In genomic region chr3:172097585-172097984, GRCh38 we compare ENCODE assay signal across 14 cellular contexts. TPM values are rescaled to one million over a fixed set of nuclear protein-coding genes. Genes with fewer than 3 reads are reported as not detected.
DNase-seq lines count a peak whose midpoint lies in the region; ATAC-seq, FAIRE-seq and TF ChIP-seq lines count a peak whose summit lies in the region.
"Had no signal": no experiment of that assay in that cellular context is flagged by ENCODE, and none has a peak within 500 bp of the region (broad histone marks: within the 10 kb centered on the region; RNA-seq: fewer than 3 reads in every experiment).

No MANE protein-coding gene starts in this region.

- DNase-seq in mammary epithelial cell (no peak), MCF 10A (ENCODE audit: unreplicated experiment) (no peak), RWPE2 (ENCODE audit: low spot score) (no peak), HepG2 (ENCODE audit: low spot score) (no peak), transverse colon (no peak), NCI-H187 treated with DMSO at 0.1 percent for 48 hours (lab: John Stamatoyannopoulos, UW) (no peak)
- no peak for DNase-seq in naive thymus-derived CD8-positive, alpha-beta T cell
- DNase-seq: adrenal gland, DMS 273 treated with DMSO at 0.1 percent for 48 hours, hypothalamus, NCI-H1105 treated with DMSO at 0.1 percent for 48 hours, tibial artery had no signal

- H3K79me2 ChIP-seq in mammary epithelial cell (ENCODE audit: insufficient read depth, low read length) (peaks cover 87% of the 10 kb centered on the region), HepG2 (ENCODE audit: insufficient read depth, low read length) (peaks cover 97% of the 10 kb centered on the region)

- H3K27me3 ChIP-seq in mammary epithelial cell (ENCODE audit: insufficient read depth, low read length) (no peaks in the 10 kb centered on the region), RWPE2 (ENCODE audit: insufficient read depth, poor library complexity, severe bottlenecking) (no peaks in the 10 kb centered on the region), HepG2 (ENCODE audit: control insufficient read depth in 1 of 2, insufficient read depth in 2 of 2, low read length in 2 of 2) (no peaks in the 10 kb centered on the region), transverse colon (no peaks in the 10 kb centered on the region)
- H3K27me3 ChIP-seq: adrenal gland; BLaER1 treated with 17β-estradiol and CSF1 and Interleukin-3, amounts not matched to agents 10 nM and 100 nM; tibial artery had no signal

- TF ChIP-seq EP300 in HepG2 (IDR thresholded peaks at IDR 0.05; ENCODE audit: low read depth in 2 of 2, low read length in 2 of 2) (no peak), HepG2 (CRISPR knock-in tag; IDR thresholded peaks at IDR 0.05; ENCODE audit: borderline replicate concordance) (no peak), transverse colon (IDR thresholded peaks at IDR 0.05; ENCODE audit: low read depth) (no peak)

- CTCF ChIA-PET in mammary epithelial cell (lab: Charles Lee; ENCODE audit: low non-redundant PET) = no interaction called here
- CTCF ChIA-PET in MCF 10A (lab: Yijun Ruan, JAX) = interaction anchor here (0.6 kb wide), 1 partner anchor 18 kb away, joined by 4 read pairs; no protein-coding TSS in a partner anchor
- CTCF ChIA-PET in HepG2 (lab: Yijun Ruan, JAX; ENCODE audit: low intra/inter-chr PET ratio, low total read pairs) = no interaction called here

- peaks cover 35% of the 10 kb centered on the region for H3K4me1 Mint-ChIP-seq in MCF 10A (ENCODE audit: insufficient read depth, unreplicated experiment)
- H3K4me1 Mint-ChIP-seq in naive thymus-derived CD8-positive, alpha-beta T cell = peaks cover 27 to 76% (median 61%) of the 10 kb centered on the region in 4 donors

- H2AFZ ChIP-seq in mammary epithelial cell (ENCODE audit: low read depth, low read length) (no peak overlapping the region), HepG2 (ENCODE audit: low read length) (no peak overlapping the region)

- H3K9ac ChIP-seq in mammary epithelial cell (ENCODE audit: insufficient read depth, low read length) (no peak overlapping the region), HepG2 (ENCODE audit: insufficient read depth, low read depth, low read length) (no peak overlapping the region)
- H3K9ac ChIP-seq: BLaER1 treated with 17β-estradiol and CSF1 and Interleukin-3, amounts not matched to agents 10 nM and 100 nM had no signal

- ATAC-seq in RWPE2 (ENCODE audit: low read depth) = no peak
- ATAC-seq in HepG2 = no peak
- no peak for ATAC-seq in naive thymus-derived CD8-positive, alpha-beta T cell
- no peak for ATAC-seq in GM18517 (IDR thresholded peaks at IDR 0.05; ENCODE audit: unreplicated experiment)

- peaks cover 32% of the 10 kb centered on the region for H3K4me1 ChIP-seq in mammary epithelial cell (ENCODE audit: insufficient read depth, low read length)
- H3K4me1 ChIP-seq in RWPE2 (ENCODE audit: insufficient read depth, poor library complexity, severe bottlenecking) = peaks cover 60% of the 10 kb centered on the region
- peaks cover 100% of the 10 kb centered on the region for H3K4me1 ChIP-seq in HepG2 (ENCODE audit: insufficient read depth, low read length)
- H3K4me1 ChIP-seq in transverse colon = peaks cover 23 to 61% (median 38%) of the 10 kb centered on the region in 4 donors

- H3K4me3 Mint-ChIP-seq in MCF 10A (ENCODE audit: unreplicated experiment) = no peak overlapping the region
- no peak overlapping the region for H3K4me3 Mint-ChIP-seq in naive thymus-derived CD8-positive, alpha-beta T cell

- H3K4me2 ChIP-seq in mammary epithelial cell (ENCODE audit: insufficient read depth, low read depth, low read length) (peak overlapping the region; percentile 57), HepG2 (ENCODE audit: low read depth, low read length) (peak overlapping the region; percentile 53)

- H3K36me3 Mint-ChIP-seq in MCF 10A (ENCODE audit: insufficient read depth, unreplicated experiment) = peaks cover 8% of the 10 kb centered on the region
- H3K36me3 Mint-ChIP-seq in naive thymus-derived CD8-positive, alpha-beta T cell = no peaks in the 10 kb centered on the region

- H3K27ac ChIP-seq in mammary epithelial cell (ENCODE audit: insufficient read depth, low read depth, low read length) = peak overlapping the region; percentile 43
- peak overlapping the region; percentile 84 for H3K27ac ChIP-seq in RWPE2 (ENCODE audit: poor library complexity, severe bottlenecking)
- H3K27ac ChIP-seq in HepG2 (ENCODE audit: extremely low read length, insufficient read depth, low read length) = peak overlapping the region; percentile 84
- peak overlapping the region; percentile 49 to 68 (median 54) for H3K27ac ChIP-seq in transverse colon
- H3K27ac ChIP-seq: adrenal gland; BLaER1 treated with 17β-estradiol and CSF1 and Interleukin-3, amounts not matched to agents 10 nM and 100 nM had no signal

- TF ChIP-seq POLR2A in HepG2 (IDR thresholded peaks at IDR 0.05; ENCODE audit: insufficient read depth in 1 of 2, low read depth in 2 of 2, low read length in 2 of 2) (no peak), transverse colon (IDR thresholded peaks at IDR 0.05) (no peak)

- in situ Hi-C loops in mammary epithelial cell (cut with MboI; ENCODE audit: low sequenced_read_pairs in 2 of 2) = no loop called here
- in situ Hi-C loops in HepG2 (cut with HindIII; ENCODE audit: extremely low pct_ligation_motif_present, low pct_unique_long_range_greater_than_20kb) = no loop called here
- in situ Hi-C loops in transverse colon (cut with MboI; ENCODE audit: low pct_ligation_motif_present in 1 of 4, low pct_unique_long_range_greater_than_20kb in 1 of 4, low sequenced_read_pairs in 3 of 4) = no loop called here

- no peaks in the 10 kb centered on the region for H3K9me3 Mint-ChIP-seq in MCF 10A (ENCODE audit: unreplicated experiment)
- H3K9me3 Mint-ChIP-seq in naive thymus-derived CD8-positive, alpha-beta T cell = no peaks in the 10 kb centered on the region

- H3K4me3 ChIP-seq in mammary epithelial cell (replicated peaks in 1 of 3; ENCODE audit: insufficient read depth in 1 of 3, low read depth in 2 of 3, low read length in 3 of 3) (no peak overlapping the region), RWPE2 (ENCODE audit: severe bottlenecking) (no peak overlapping the region), HepG2 (replicated peaks in 1 of 3; ENCODE audit: insufficient read depth in 1 of 3, low read depth in 2 of 3, low read length in 3 of 3) (0 out of 6 replicates have a peak overlapping the region, but pooled peaks of 1 of the 3 experiments have one; percentile 22), transverse colon (no peak overlapping the region)
- H3K4me3 ChIP-seq: adrenal gland; BLaER1 treated with 17β-estradiol and CSF1 and Interleukin-3, amounts not matched to agents 10 nM and 100 nM; tibial artery had no signal

- dilution Hi-C loops in mammary epithelial cell (cut with HindIII; ENCODE audit: low sequenced_read_pairs) = no loop called here

- WGBS in mammary epithelial cell (ENCODE audit: low coverage, missing lambda C conversion rate) = 100% methylated on average over 1 of the region's 1 CpG
- 32% methylated on average over 1 of the region's 1 CpG for WGBS in HepG2 (ENCODE audit: low lambda C conversion rate)
- 52 to 53% methylated on average over 1 of the region's 1 CpG for WGBS in transverse colon (ENCODE audit: low coverage in 1 of 2), 2 donors

- H4K20me1 ChIP-seq in mammary epithelial cell (ENCODE audit: insufficient read depth, low read length) (no peaks in the 10 kb centered on the region), HepG2 (ENCODE audit: insufficient read depth, low read length) (peaks cover 86% of the 10 kb centered on the region)

- H3K9me3 ChIP-seq in mammary epithelial cell (replicated peaks; ENCODE audit: insufficient read depth, low read length) (no peaks in the 10 kb centered on the region), RWPE2 (ENCODE audit: severe bottlenecking) (no peaks in the 10 kb centered on the region), HepG2 (ENCODE audit: low read length) (no peaks in the 10 kb centered on the region), transverse colon (no peaks in the 10 kb centered on the region)
- H3K9me3 ChIP-seq: adrenal gland, tibial artery had no signal

- TF ChIP-seq CTCF in mammary epithelial cell (conservative IDR thresholded peaks at IDR 0.05 in 1 of 2, IDR thresholded peaks at IDR 0.05 in 1 of 2; ENCODE audit: extremely low read depth in 1 of 2, insufficient read depth in 1 of 2, low read depth in 1 of 2, low read length in 2 of 2) (no peak), MCF 10A (IDR thresholded peaks at IDR 0.05; ENCODE audit: unreplicated experiment) (no peak), RWPE2 (IDR thresholded peaks at IDR 0.05; ENCODE audit: poor library complexity, severe bottlenecking) (no peak), HepG2 (CRISPR knock-in tag; IDR thresholded peaks at IDR 0.05) (no peak), transverse colon (IDR thresholded peaks at IDR 0.05) (no peak)

- no peaks in the 10 kb centered on the region for H3K27me3 Mint-ChIP-seq in MCF 10A (ENCODE audit: insufficient read depth, unreplicated experiment)
- H3K27me3 Mint-ChIP-seq in naive thymus-derived CD8-positive, alpha-beta T cell = no peaks in the 10 kb centered on the region

- POLR2A ChIA-PET in MCF 10A (lab: Yijun Ruan, JAX) (interaction anchor here (0.5 to 2.6 kb wide), 7 partner anchors 9 to 218 kb away, joined by 3 to 16 read pairs (median 10); partner anchors contain the start of gene FNDC3B), HepG2 (lab: Yijun Ruan, JAX) (interaction anchor here (1.6 kb wide), 1 partner anchor 43 kb away, joined by 6 read pairs; no protein-coding TSS in a partner anchor)
- POLR2A ChIA-PET in naive thymus-derived CD8-positive, alpha-beta T cell (lab: Charles Lee) = no interaction called here

- no peak for TF ChIP-seq RAD21 in HepG2 (CRISPR knock-in tag; IDR thresholded peaks at IDR 0.05)

- intact Hi-C loops in mammary epithelial cell (cut with micrococcal nuclease) = no loop called here
- intact Hi-C loops in MCF 10A (cut with micrococcal nuclease) = no loop called here
- intact Hi-C loops in HepG2 (cut with micrococcal nuclease; ENCODE audit: unreplicated experiment) = loop anchor here (5.0 kb wide), 1 partner anchor 815 kb away; no protein-coding TSS in a partner anchor
- intact Hi-C loops in transverse colon (cut with DNase I; ENCODE audit: low total_unique reads) = no loop called here

- H3K36me3 ChIP-seq in mammary epithelial cell (ENCODE audit: insufficient read depth, low read length) (no peaks in the 10 kb centered on the region), RWPE2 (ENCODE audit: low read depth) (peaks cover 13% of the 10 kb centered on the region; the same call in 1 of the 2 replicates), HepG2 (replicated peaks in 1 of 2; ENCODE audit: control insufficient read depth in 1 of 2, insufficient read depth in 2 of 2, low read length in 2 of 2) (peaks cover 0 to 7% of the 10 kb centered on the region in 2 experiments; a peak in 1 of 5 replicates), transverse colon (no peaks in the 10 kb centered on the region)
- H3K36me3 ChIP-seq: adrenal gland, tibial artery had no signal

- H3K27ac Mint-ChIP-seq in MCF 10A (ENCODE audit: low read depth, unreplicated experiment) = no peak overlapping the region
- no peak overlapping the region for H3K27ac Mint-ChIP-seq in naive thymus-derived CD8-positive, alpha-beta T cell

- FAIRE-seq in HepG2 (lab: Jason Lieb, UNC) = no peak

- BruUV-seq in mammary epithelial cell (replicated peaks; lab: Mats Ljungman, UMichigan) (no TSS peak), MCF 10A (replicated peaks; lab: Mats Ljungman, UMichigan) (no TSS peak), HepG2 (replicated peaks; lab: Mats Ljungman, UMichigan) (TSS peak; percentile 3)

RNA-seq across cellular contexts. Expression of gene FNDC3B, which starts 58.2 kb away (rescaled TPM):
- total RNA-seq in mammary epithelial cell (100 to 1,000 TPM; 161 to 200 TPM), MCF 10A (2022) (149 TPM in 2 replicates), HepG2 (2016; rRNA removed; fragmentation: Illumina TruSeq; extraction: Trizol) (103 and 110 TPM in 2 replicates), transverse colon (10 to 100 TPM; 28.5 to 85.7 (median 44.5) TPM)
- polyA plus RNA-seq in mammary epithelial cell (12.0 TPM), HepG2 (2011; rRNA removed) (74.8 and 82.8 TPM in 2 replicates)
- polyA minus RNA-seq in mammary epithelial cell = 109 TPM
- total RNA-seq in HepG2 (2016; cell fraction: cytosol; rRNA removed; fragmentation: Illumina TruSeq; extraction: Trizol; ENCODE audit: low read depth) = 133 and 147 TPM in 2 replicates
- total RNA-seq in HepG2 (2016; cell fraction: insoluble cytoplasmic fraction; rRNA removed; fragmentation: Illumina TruSeq; extraction: Trizol) = 93.9 TPM in 2 replicates
- total RNA-seq in HepG2 (2016; cell fraction: membrane; rRNA removed; fragmentation: Illumina TruSeq; extraction: Trizol) = 73.4 and 76.7 TPM in 2 replicates
- total RNA-seq in HepG2 (2016; cell fraction: nucleus; rRNA removed; fragmentation: Illumina TruSeq; extraction: Trizol) = 222 and 239 TPM in 2 replicates
- 26.6 and 44.0 TPM in 2 replicates for polyA plus RNA-seq in HepG2 (2011; cell fraction: cytosol; rRNA removed)
- polyA plus RNA-seq in HepG2 (2011; cell fraction: nucleus; rRNA removed) = 159 and 177 TPM in 2 replicates
- polyA plus RNA-seq in HepG2 (2012) = 100 and 116 TPM in 2 replicates
- polyA plus RNA-seq in HepG2 (2016; cell fraction: cytosol; fragmentation: Illumina TruSeq; extraction: Trizol; ENCODE audit: low read depth) = 18.9 and 23.3 TPM in 2 replicates
- 71.0 and 74.2 TPM in 2 replicates for polyA plus RNA-seq in HepG2 (2016; cell fraction: insoluble cytoplasmic fraction; fragmentation: Illumina TruSeq; extraction: Trizol; ENCODE audit: low read depth)
- polyA plus RNA-seq in HepG2 (2016; cell fraction: membrane; fragmentation: Illumina TruSeq; extraction: Trizol; ENCODE audit: low read depth) = 23.8 and 25.2 TPM in 2 replicates
- polyA plus RNA-seq in HepG2 (2016; cell fraction: nucleus; fragmentation: Illumina TruSeq; extraction: Trizol; ENCODE audit: insufficient read depth, low read depth) = 67.2 and 72.5 TPM in 2 replicates
- polyA minus RNA-seq in HepG2 (2011; rRNA and poly(A)+ RNA removed; ENCODE audit: low replicate concordance) = 83.1 and 705 TPM in 2 replicates
- 129 and 146 TPM in 2 replicates for polyA minus RNA-seq in HepG2 (2011; cell fraction: cytosol; rRNA and poly(A)+ RNA removed)
- 1,231 and 1,245 TPM in 2 replicates for polyA minus RNA-seq in HepG2 (2011; cell fraction: nucleus; rRNA and poly(A)+ RNA removed)
- total RNA-seq in naive thymus-derived CD8-positive, alpha-beta T cell = 10 to 100 TPM; 14.7 to 20.6 TPM
- 1 to 10 TPM; 6.5 to 8.8 (median 8.6) TPM for polyA plus RNA-seq in naive thymus-derived CD8-positive, alpha-beta T cell
